ENCODE assay signal across 2 cellular contexts in the genomic region with DNA sequence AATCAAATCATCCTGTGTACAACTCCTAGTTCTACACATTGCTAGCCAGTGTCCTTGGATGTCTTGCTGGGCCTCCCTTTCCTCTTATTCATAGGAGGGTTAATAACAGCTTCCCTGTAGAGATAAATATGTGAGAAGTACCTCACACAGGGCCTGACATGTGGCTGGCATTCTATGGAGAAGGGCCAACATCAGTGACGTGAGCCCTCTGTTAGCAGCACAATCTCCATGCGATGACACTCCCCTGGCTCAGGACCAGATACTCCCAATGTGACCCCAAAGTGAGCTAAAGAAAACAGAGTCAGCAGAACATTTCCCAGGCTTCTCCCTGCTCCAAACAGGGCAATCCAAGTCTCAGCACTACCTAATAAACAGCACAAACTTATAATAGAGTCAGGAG.
TF ChIP-seq lines count a peak whose summit lies in the region.

No MANE protein-coding gene starts in this region.

TF ChIP-seq in SK-N-SH treated with all-trans-retinoic acid at 6 μM for 48 hours, 23 proteins besides CTCF, POLR2A, EP300 and RAD21 (continued from another document):
- TF ChIP-seq, protein P1, sequence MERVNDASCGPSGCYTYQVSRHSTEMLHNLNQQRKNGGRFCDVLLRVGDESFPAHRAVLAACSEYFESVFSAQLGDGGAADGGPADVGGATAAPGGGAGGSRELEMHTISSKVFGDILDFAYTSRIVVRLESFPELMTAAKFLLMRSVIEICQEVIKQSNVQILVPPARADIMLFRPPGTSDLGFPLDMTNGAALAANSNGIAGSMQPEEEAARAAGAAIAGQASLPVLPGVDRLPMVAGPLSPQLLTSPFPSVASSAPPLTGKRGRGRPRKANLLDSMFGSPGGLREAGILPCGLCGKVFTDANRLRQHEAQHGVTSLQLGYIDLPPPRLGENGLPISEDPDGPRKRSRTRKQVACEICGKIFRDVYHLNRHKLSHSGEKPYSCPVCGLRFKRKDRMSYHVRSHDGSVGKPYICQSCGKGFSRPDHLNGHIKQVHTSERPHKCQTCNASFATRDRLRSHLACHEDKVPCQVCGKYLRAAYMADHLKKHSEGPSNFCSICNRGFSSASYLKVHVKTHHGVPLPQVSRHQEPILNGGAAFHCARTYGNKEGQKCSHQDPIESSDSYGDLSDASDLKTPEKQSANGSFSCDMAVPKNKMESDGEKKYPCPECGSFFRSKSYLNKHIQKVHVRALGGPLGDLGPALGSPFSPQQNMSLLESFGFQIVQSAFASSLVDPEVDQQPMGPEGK (CRISPR knock-in tag; IDR thresholded peaks at IDR 0.05; ENCODE audit: borderline replicate concordance), result no peak
- TF ChIP-seq, protein P2, sequence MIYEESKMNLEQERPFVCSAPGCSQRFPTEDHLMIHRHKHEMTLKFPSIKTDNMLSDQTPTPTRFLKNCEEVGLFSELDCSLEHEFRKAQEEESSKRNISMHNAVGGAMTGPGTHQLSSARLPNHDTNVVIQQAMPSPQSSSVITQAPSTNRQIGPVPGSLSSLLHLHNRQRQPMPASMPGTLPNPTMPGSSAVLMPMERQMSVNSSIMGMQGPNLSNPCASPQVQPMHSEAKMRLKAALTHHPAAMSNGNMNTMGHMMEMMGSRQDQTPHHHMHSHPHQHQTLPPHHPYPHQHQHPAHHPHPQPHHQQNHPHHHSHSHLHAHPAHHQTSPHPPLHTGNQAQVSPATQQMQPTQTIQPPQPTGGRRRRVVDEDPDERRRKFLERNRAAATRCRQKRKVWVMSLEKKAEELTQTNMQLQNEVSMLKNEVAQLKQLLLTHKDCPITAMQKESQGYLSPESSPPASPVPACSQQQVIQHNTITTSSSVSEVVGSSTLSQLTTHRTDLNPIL (CRISPR knock-in tag; IDR thresholded peaks at IDR 0.05; ENCODE audit: low read depth), result no peak
- TF ChIP-seq ZNF565 (CRISPR knock-in tag; conservative IDR thresholded peaks at IDR 0.05; ENCODE audit: low read depth), result no peak
- TF ChIP-seq ZNF70 (CRISPR knock-in tag; IDR thresholded peaks at IDR 0.05), result no peak
- no peak for TF ChIP-seq ISL1 (CRISPR knock-in tag; IDR thresholded peaks at IDR 0.05)
- no peak for TF ChIP-seq RARB (CRISPR knock-in tag; IDR thresholded peaks at IDR 0.05)
- TF ChIP-seq, protein P3, sequence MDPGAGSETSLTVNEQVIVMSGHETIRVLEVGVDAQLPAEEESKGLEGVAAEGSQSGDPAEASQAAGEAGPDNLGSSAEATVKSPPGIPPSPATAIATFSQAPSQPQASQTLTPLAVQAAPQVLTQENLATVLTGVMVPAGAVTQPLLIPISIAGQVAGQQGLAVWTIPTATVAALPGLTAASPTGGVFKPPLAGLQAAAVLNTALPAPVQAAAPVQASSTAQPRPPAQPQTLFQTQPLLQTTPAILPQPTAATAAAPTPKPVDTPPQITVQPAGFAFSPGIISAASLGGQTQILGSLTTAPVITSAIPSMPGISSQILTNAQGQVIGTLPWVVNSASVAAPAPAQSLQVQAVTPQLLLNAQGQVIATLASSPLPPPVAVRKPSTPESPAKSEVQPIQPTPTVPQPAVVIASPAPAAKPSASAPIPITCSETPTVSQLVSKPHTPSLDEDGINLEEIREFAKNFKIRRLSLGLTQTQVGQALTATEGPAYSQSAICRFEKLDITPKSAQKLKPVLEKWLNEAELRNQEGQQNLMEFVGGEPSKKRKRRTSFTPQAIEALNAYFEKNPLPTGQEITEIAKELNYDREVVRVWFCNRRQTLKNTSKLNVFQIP (CRISPR knock-in tag; IDR thresholded peaks at IDR 0.05; ENCODE audit: borderline replicate concordance, low read depth), result no peak
- TF ChIP-seq ESRRG (CRISPR knock-in tag; IDR thresholded peaks at IDR 0.05), result no peak
- TF ChIP-seq ZNF8 (CRISPR knock-in tag; IDR thresholded peaks at IDR 0.05), result no peak
- no peak for TF ChIP-seq ZC3H10 (CRISPR knock-in tag; IDR thresholded peaks at IDR 0.05)

TF ChIP-seq in SK-N-SH, 30 proteins besides CTCF, POLR2A, EP300 and RAD21 (continued from another document):
- no peak for TF ChIP-seq GATA2 (CRISPR knock-in tag; IDR thresholded peaks at IDR 0.05)
- TF ChIP-seq JUND (IDR thresholded peaks at IDR 0.05), result no peak
- TF ChIP-seq, protein P4, sequence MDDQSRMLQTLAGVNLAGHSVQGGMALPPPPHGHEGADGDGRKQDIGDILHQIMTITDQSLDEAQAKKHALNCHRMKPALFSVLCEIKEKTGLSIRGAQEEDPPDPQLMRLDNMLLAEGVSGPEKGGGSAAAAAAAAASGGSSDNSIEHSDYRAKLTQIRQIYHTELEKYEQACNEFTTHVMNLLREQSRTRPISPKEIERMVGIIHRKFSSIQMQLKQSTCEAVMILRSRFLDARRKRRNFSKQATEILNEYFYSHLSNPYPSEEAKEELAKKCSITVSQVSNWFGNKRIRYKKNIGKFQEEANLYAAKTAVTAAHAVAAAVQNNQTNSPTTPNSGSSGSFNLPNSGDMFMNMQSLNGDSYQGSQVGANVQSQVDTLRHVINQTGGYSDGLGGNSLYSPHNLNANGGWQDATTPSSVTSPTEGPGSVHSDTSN (IDR thresholded peaks at IDR 0.05), result no peak
- TF ChIP-seq RXRA (IDR thresholded peaks at IDR 0.05; ENCODE audit: borderline replicate concordance, low read depth), result no peak
- TF ChIP-seq RFX5 (IDR thresholded peaks at IDR 0.05; ENCODE audit: low read length), result no peak
- TF ChIP-seq FOXJ3 (CRISPR knock-in tag; IDR thresholded peaks at IDR 0.05), result no peak
- TF ChIP-seq ELF1 (IDR thresholded peaks at IDR 0.05), result no peak
- TF ChIP-seq EZH2phosphoT487 (IDR thresholded peaks at IDR 0.05; ENCODE audit: borderline replicate concordance, low read depth), result no peak
- TF ChIP-seq FOXM1 (IDR thresholded peaks at IDR 0.05; ENCODE audit: low read depth), result no peak
- TF ChIP-seq MXI1 (IDR thresholded peaks at IDR 0.05; ENCODE audit: low read depth, low read length), result no peak
- no peak for TF ChIP-seq SIN3A (IDR thresholded peaks at IDR 0.05; ENCODE audit: borderline replicate concordance, low read depth, low read length)
- TF ChIP-seq, protein P5, sequence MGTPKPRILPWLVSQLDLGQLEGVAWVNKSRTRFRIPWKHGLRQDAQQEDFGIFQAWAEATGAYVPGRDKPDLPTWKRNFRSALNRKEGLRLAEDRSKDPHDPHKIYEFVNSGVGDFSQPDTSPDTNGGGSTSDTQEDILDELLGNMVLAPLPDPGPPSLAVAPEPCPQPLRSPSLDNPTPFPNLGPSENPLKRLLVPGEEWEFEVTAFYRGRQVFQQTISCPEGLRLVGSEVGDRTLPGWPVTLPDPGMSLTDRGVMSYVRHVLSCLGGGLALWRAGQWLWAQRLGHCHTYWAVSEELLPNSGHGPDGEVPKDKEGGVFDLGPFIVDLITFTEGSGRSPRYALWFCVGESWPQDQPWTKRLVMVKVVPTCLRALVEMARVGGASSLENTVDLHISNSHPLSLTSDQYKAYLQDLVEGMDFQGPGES (IDR thresholded peaks at IDR 0.05; ENCODE audit: low read depth, low read length), result no peak
- no peak for TF ChIP-seq FOSL2 (IDR thresholded peaks at IDR 0.05; ENCODE audit: borderline replicate concordance, low read depth)
